In genomic region chr19:42887876-42888445, GRCh38 we compare ENCODE assay signal across 11 cellular contexts. TPM values are rescaled to one million over a fixed set of nuclear protein-coding genes. Genes with fewer than 3 reads are reported as not detected.
"Had no signal": no experiment of that assay in that cellular context is flagged by ENCODE, and none has a peak within 500 bp of the region (broad histone marks: within the 10 kb centered on the region; RNA-seq: fewer than 3 reads in every experiment).

No MANE protein-coding gene starts in this region.

RNA-seq across cellular contexts. Expression of gene PSG1, which starts 8.4 kb away (rescaled TPM):
- total RNA-seq: activated CD8-positive, alpha-beta T cell treated with anti-CD3 and anti-CD28 coated beads, Interleukin-2, amount 10 ng/mL, durations not matched to agents 7 days and 5 days; activated naive CD8-positive, alpha-beta T cell treated with anti-CD3 and anti-CD28 coated beads, Interleukin-2, amount 10 ng/mL, durations not matched to agents 7 days and 5 days; adrenal gland; breast epithelium; Right ventricle myocardium superior; SJCRH30; WTC11 had no signal
- polyA plus RNA-seq: adrenal gland had no signal

RNA-seq across cellular contexts. Expression of gene PSG6, which starts 29.7 kb away (rescaled TPM):
- total RNA-seq: activated CD8-positive, alpha-beta T cell treated with anti-CD3 and anti-CD28 coated beads, Interleukin-2, amount 10 ng/mL, durations not matched to agents 7 days and 5 days; activated naive CD8-positive, alpha-beta T cell treated with anti-CD3 and anti-CD28 coated beads, Interleukin-2, amount 10 ng/mL, durations not matched to agents 7 days and 5 days; adrenal gland; breast epithelium; LHCN-M2; PC-9; Right ventricle myocardium superior; RPMI7951; SJCRH30; T-helper 17 cell; WTC11 had no signal
- polyA plus RNA-seq: adrenal gland had no signal

RNA-seq across cellular contexts. Expression of gene PSG7, which starts 49.0 kb away (rescaled TPM):
- total RNA-seq: activated CD8-positive, alpha-beta T cell treated with anti-CD3 and anti-CD28 coated beads, Interleukin-2, amount 10 ng/mL, durations not matched to agents 7 days and 5 days; activated naive CD8-positive, alpha-beta T cell treated with anti-CD3 and anti-CD28 coated beads, Interleukin-2, amount 10 ng/mL, durations not matched to agents 7 days and 5 days; adrenal gland; breast epithelium; LHCN-M2; PC-9; Right ventricle myocardium superior; RPMI7951; SJCRH30; T-helper 17 cell; WTC11 had no signal
- polyA plus RNA-seq: adrenal gland had no signal
